ENCODE assay signal across 8 cellular contexts in genomic region chr12:28191690-28192089, GRCh38. TPM values are rescaled to one million over a fixed set of nuclear protein-coding genes. Genes with fewer than 3 reads are reported as not detected.
DNase-seq lines count a peak whose midpoint lies in the region; ATAC-seq, FAIRE-seq and TF ChIP-seq lines count a peak whose summit lies in the region.

No MANE protein-coding gene starts in this region.

- peaks cover 26% of the 10 kb centered on the region for H3K9me3 Mint-ChIP-seq in nephron

- H3K27me3 Mint-ChIP-seq in nephron (ENCODE audit: low read depth): no peaks in the 10 kb centered on the region

- H3K27ac ChIP-seq in SJSA1: peak overlapping the region; percentile 94

- no peak for FAIRE-seq in frontal cortex (lab: Jason Lieb, UNC)

- ATAC-seq in GM19351 (IDR thresholded peaks at IDR 0.05; ENCODE audit: unreplicated experiment): no peak

- H3K27me3 ChIP-seq in SJSA1 (replicated peaks): no peaks in the 10 kb centered on the region

- no peak for TF ChIP-seq CTCF in nephron (IDR thresholded peaks at IDR 0.05; ENCODE audit: unreplicated experiment in 3 of 3)

- peaks cover 4% of the 10 kb centered on the region for H3K36me3 ChIP-seq in SJSA1

- H3K4me1 Mint-ChIP-seq in nephron: peaks cover 11% of the 10 kb centered on the region

- H3K9me3 ChIP-seq in SJSA1 (replicated peaks): no peaks in the 10 kb centered on the region

- H3K36me3 Mint-ChIP-seq in nephron (ENCODE audit: low read depth): peaks cover 29% of the 10 kb centered on the region

- H3K27ac Mint-ChIP-seq in nephron: peak overlapping the region; percentile 93 to 96 (median 93)

- H3K4me1 ChIP-seq in SJSA1 (replicated peaks): peaks cover 16% of the 10 kb centered on the region

- DNase-seq in DMS79 treated with DMSO at 0.1 percent for 48 hours (lab: John Stamatoyannopoulos, UW) (peak; percentile 8), DMS79 (lab: John Stamatoyannopoulos, UW) (no peak), SJSA1 (ENCODE audit: low read depth in 1 of 2, low spot score in 2 of 2) (no peak), germinal center (ENCODE audit: low spot score) (no peak), frontal cortex (ENCODE audit: low spot score in 2 of 2) (no peak)
- peak; percentile 18 for DNase-seq in effector CD4-positive, alpha-beta T cell

- H3K4me3 Mint-ChIP-seq in nephron: peak overlapping the region; percentile 88 to 93 (median 90)

- H3K4me3 ChIP-seq in SJSA1: peak overlapping the region; percentile 86

RNA-seq across cellular contexts. Expression of gene CCDC91, which starts 1.4 kb away (rescaled TPM):
- 9.2 and 35.6 TPM in 2 replicates for total RNA-seq in SJSA1 (2014; rRNA removed; shearing (Covaris generic))
- 115 TPM for total RNA-seq in frontal cortex

Comparison
In these comparisons a context has a peak if more than half of its experiments do, and no peak if none do; other contexts are left out.
1. DNase-seq: peak in DMS79 treated with DMSO at 0.1 percent for 48 hours (single experiment) and effector CD4-positive, alpha-beta T cell (single experiment); none in DMS79 (single experiment), SJSA1 (0 of 2), germinal center (single experiment) and frontal cortex (0 of 2).